1 cellular context compared by ENCODE assay signal in the genomic region with DNA sequence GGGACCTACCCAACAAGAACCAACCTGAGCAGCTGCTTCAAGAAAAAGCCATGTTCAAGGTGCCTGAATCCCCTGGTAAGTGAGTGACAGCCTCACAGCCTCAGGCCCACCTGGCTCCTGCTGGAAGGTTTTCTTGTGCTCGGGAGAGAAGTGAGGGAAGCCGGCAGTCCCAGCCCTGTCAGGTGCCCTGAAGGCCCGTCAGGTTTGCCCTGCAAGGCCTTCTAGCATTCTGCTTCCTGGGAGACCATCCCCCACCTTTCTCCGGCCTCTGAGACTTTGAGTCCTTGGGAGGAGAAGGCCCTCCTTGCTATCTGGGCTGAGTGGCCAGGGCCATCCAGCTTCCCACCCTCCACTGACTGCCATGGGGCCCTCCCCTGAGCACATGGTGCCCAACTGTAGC.
TF ChIP-seq lines count a peak whose summit lies in the region.

No MANE protein-coding gene starts in this region.

TF ChIP-seq in HepG2, 621 proteins besides CTCF, POLR2A, EP300 and RAD21:
- no peak for TF ChIP-seq THAP11 (CRISPR knock-in tag; IDR thresholded peaks at IDR 0.05)
- TF ChIP-seq RBM22 (optimal IDR thresholded peaks at IDR 0.05; ENCODE audit: low read length) = peak; percentile 11
